Comparison of ENCODE assay signal across 11 cellular contexts in genomic region chr12:9867531-9867930, GRCh38. TPM values are rescaled to one million over a fixed set of nuclear protein-coding genes. Genes with fewer than 3 reads are reported as not detected.
DNase-seq lines count a peak whose midpoint lies in the region; ATAC-seq and TF ChIP-seq lines count a peak whose summit lies in the region.
"Had no signal": no experiment of that assay in that cellular context is flagged by ENCODE, and none has a peak within 500 bp of the region (broad histone marks: within the 10 kb centered on the region; RNA-seq: fewer than 3 reads in every experiment).

No MANE protein-coding gene starts in this region.

- no peaks in the 10 kb centered on the region for H4K20me1 ChIP-seq in Karpas-422 (ENCODE audit: insufficient read depth, low read depth, low read length)

- DNase-seq in stimulated activated naive CD8-positive, alpha-beta T cell treated with anti-CD3 and anti-CD28 coated beads, Interleukin-15, Interleukin-2, amounts not matched to agents 100 U/mL and 50 U/mL, for 24 hours: no peak
- no peak for DNase-seq in activated naive CD8-positive, alpha-beta T cell treated with anti-CD3 and anti-CD28 coated beads, Interleukin-2, amount 10 ng/mL, durations not matched to agents 7 days and 5 days
- DNase-seq in vagina (ENCODE audit: extremely low spot score in 2 of 2) (no peak), Karpas-422 (no peak), DMS153 treated with DMSO at 0.1 percent for 48 hours (lab: John Stamatoyannopoulos, UW; ENCODE audit: unreplicated experiment) (no peak)
- DNase-seq: MM.1S; stimulated activated CD4-positive, alpha-beta T cell treated with anti-CD3 and anti-CD28 coated beads, Interleukin-2, amount 100 ng/mL, for 24 hours had no signal

- H3K4me1 Mint-ChIP-seq in stimulated activated naive CD8-positive, alpha-beta T cell treated with anti-CD3 and anti-CD28 coated beads, Interleukin-15, Interleukin-2, amounts not matched to agents 100 ng/mL and 50 ng/mL, for 24 hours (ENCODE audit: low read depth): peaks cover 49% of the 10 kb centered on the region
- H3K4me1 Mint-ChIP-seq in activated naive CD8-positive, alpha-beta T cell treated with anti-CD3 and anti-CD28 coated beads, Interleukin-2, amount 10 ng/mL, durations not matched to agents 7 days and 5 days: peaks cover 35% of the 10 kb centered on the region

- no peak for TF ChIP-seq POLR2A in vagina (IDR thresholded peaks at IDR 0.05)

- H3K4me3 ChIP-seq in mononuclear cell (ENCODE audit: low read length): peak overlapping the region; percentile 50
- H3K4me3 ChIP-seq in vagina: peak overlapping the region; percentile 15 to 50
- no peak overlapping the region for H3K4me3 ChIP-seq in Karpas-422 (ENCODE audit: low read length)

- POLR2A ChIA-PET in activated naive CD8-positive, alpha-beta T cell treated with anti-CD3 and anti-CD28 coated beads, Interleukin-2, amount 10 ng/mL, durations not matched to agents 7 days and 5 days (lab: Charles Lee): interaction anchor here (0.7 to 7.2 kb wide), 14 partner anchors 35 to 687 kb away, joined by 3 to 209 read pairs (median 8); partner anchors contain the start of genes CD69 and CLEC2D

- H3K4me1 ChIP-seq in mononuclear cell (ENCODE audit: insufficient read depth, low read length) (peaks cover 17% of the 10 kb centered on the region), vagina (peaks cover 26% of the 10 kb centered on the region), Karpas-422 (ENCODE audit: low read length) (peaks cover 16% of the 10 kb centered on the region)

- H3K36me3 ChIP-seq in vagina (peaks cover 0 to 4% of the 10 kb centered on the region in 2 donors), Karpas-422 (ENCODE audit: insufficient read depth, low read length) (no peaks in the 10 kb centered on the region)

- H3K79me2 ChIP-seq in Karpas-422 (ENCODE audit: low read length): no peaks in the 10 kb centered on the region

- intact Hi-C loops in vagina (cut with DNase I): loop anchor here (10.0 kb wide), 1 partner anchor 887 kb away; no protein-coding TSS in a partner anchor

- peak overlapping the region; percentile 92 for H3K27ac Mint-ChIP-seq in stimulated activated naive CD8-positive, alpha-beta T cell treated with anti-CD3 and anti-CD28 coated beads, Interleukin-15, Interleukin-2, amounts not matched to agents 100 ng/mL and 50 ng/mL, for 24 hours
- H3K27ac Mint-ChIP-seq in activated naive CD8-positive, alpha-beta T cell treated with anti-CD3 and anti-CD28 coated beads, Interleukin-2, amount 10 ng/mL, durations not matched to agents 7 days and 5 days: peak overlapping the region; percentile 91

- H3K27ac ChIP-seq in vagina (peak overlapping the region; percentile 94), Karpas-422 (ENCODE audit: low read length) (no peak overlapping the region)

- TF ChIP-seq CTCF in vagina (IDR thresholded peaks at IDR 0.05): no peak

- H3K27me3 ChIP-seq in mononuclear cell (ENCODE audit: insufficient read depth, low read length) (no peaks in the 10 kb centered on the region), vagina (no peaks in the 10 kb centered on the region), Karpas-422 (ENCODE audit: low read length) (0 out of 2 replicates have a peak, but pooled peaks cover 2% of the 10 kb centered on the region)

- no peak overlapping the region for H3K9ac ChIP-seq in Karpas-422 (ENCODE audit: low read length)

- H3K4me2 ChIP-seq in Karpas-422 (ENCODE audit: low read depth, low read length, poor library complexity, severe bottlenecking): no peak overlapping the region

- no peaks in the 10 kb centered on the region for H3K27me3 Mint-ChIP-seq in stimulated activated naive CD8-positive, alpha-beta T cell treated with anti-CD3 and anti-CD28 coated beads, Interleukin-15, Interleukin-2, amounts not matched to agents 100 ng/mL and 50 ng/mL, for 24 hours
- H3K27me3 Mint-ChIP-seq in activated naive CD8-positive, alpha-beta T cell treated with anti-CD3 and anti-CD28 coated beads, Interleukin-2, amount 10 ng/mL, durations not matched to agents 7 days and 5 days: no peaks in the 10 kb centered on the region

- H3K9me3 ChIP-seq in mononuclear cell (ENCODE audit: low read depth, low read length): peaks cover 13% of the 10 kb centered on the region
- no peaks in the 10 kb centered on the region for H3K9me3 ChIP-seq in vagina
- H3K9me3 ChIP-seq in Karpas-422 (ENCODE audit: low read length): no peaks in the 10 kb centered on the region

- H3K9me3 Mint-ChIP-seq in stimulated activated naive CD8-positive, alpha-beta T cell treated with anti-CD3 and anti-CD28 coated beads, Interleukin-15, Interleukin-2, amounts not matched to agents 100 ng/mL and 50 ng/mL, for 24 hours: no peaks in the 10 kb centered on the region
- H3K9me3 Mint-ChIP-seq in activated naive CD8-positive, alpha-beta T cell treated with anti-CD3 and anti-CD28 coated beads, Interleukin-2, amount 10 ng/mL, durations not matched to agents 7 days and 5 days: peaks cover 17% of the 10 kb centered on the region

- no peak for ATAC-seq in stimulated activated naive CD8-positive, alpha-beta T cell treated with anti-CD3 and anti-CD28 coated beads, Interleukin-15, Interleukin-2, amounts not matched to agents 100 U/mL and 50 U/mL, for 24 hours
- no peak for ATAC-seq in activated naive CD8-positive, alpha-beta T cell treated with anti-CD3 and anti-CD28 coated beads, Interleukin-2, amount 10 ng/mL, durations not matched to agents 7 days and 5 days (ENCODE audit: low read depth)
- no peak for ATAC-seq in GM18873 (IDR thresholded peaks at IDR 0.05; ENCODE audit: low FRiP score, unreplicated experiment)

- peaks cover 19% of the 10 kb centered on the region for H3K36me3 Mint-ChIP-seq in stimulated activated naive CD8-positive, alpha-beta T cell treated with anti-CD3 and anti-CD28 coated beads, Interleukin-15, Interleukin-2, amounts not matched to agents 100 ng/mL and 50 ng/mL, for 24 hours (ENCODE audit: low read depth)
- peaks cover 39% of the 10 kb centered on the region for H3K36me3 Mint-ChIP-seq in activated naive CD8-positive, alpha-beta T cell treated with anti-CD3 and anti-CD28 coated beads, Interleukin-2, amount 10 ng/mL, durations not matched to agents 7 days and 5 days

- H2AFZ ChIP-seq in Karpas-422 (ENCODE audit: low read length): no peak overlapping the region

- H3K9me2 ChIP-seq in Karpas-422 (replicated peaks; ENCODE audit: insufficient read depth, low read length): no peaks in the 10 kb centered on the region

- peak overlapping the region; percentile 88 for H3K4me3 Mint-ChIP-seq in stimulated activated naive CD8-positive, alpha-beta T cell treated with anti-CD3 and anti-CD28 coated beads, Interleukin-15, Interleukin-2, amounts not matched to agents 100 ng/mL and 50 ng/mL, for 24 hours
- peak overlapping the region; percentile 88 for H3K4me3 Mint-ChIP-seq in activated naive CD8-positive, alpha-beta T cell treated with anti-CD3 and anti-CD28 coated beads, Interleukin-2, amount 10 ng/mL, durations not matched to agents 7 days and 5 days

RNA-seq across cellular contexts. Expression of gene CLEC2B, which starts 1.6 kb away (rescaled TPM):
- total RNA-seq in activated naive CD8-positive, alpha-beta T cell treated with anti-CD3 and anti-CD28 coated beads, Interleukin-2, amount 10 ng/mL, durations not matched to agents 7 days and 5 days: 10 to 100 TPM; 83.9 to 89.7 TPM
- total RNA-seq in mononuclear cell: 248 TPM
- 35.6 TPM for total RNA-seq in vagina
- total RNA-seq in Karpas-422 (2014; rRNA removed; shearing (Covaris generic); ENCODE audit: low replicate concordance): not detected in 2 replicates

RNA-seq across cellular contexts. Expression of gene KLRF2, which starts 13.8 kb away (rescaled TPM):
- total RNA-seq in activated naive CD8-positive, alpha-beta T cell treated with anti-CD3 and anti-CD28 coated beads, Interleukin-2, amount 10 ng/mL, durations not matched to agents 7 days and 5 days: under 1 TPM; 0.58 to 0.74 TPM
- total RNA-seq in mononuclear cell (not detected), vagina (not detected)
- not detected in 2 replicates for total RNA-seq in Karpas-422 (2014; rRNA removed; shearing (Covaris generic); ENCODE audit: low replicate concordance)
- total RNA-seq: lung had no signal

RNA-seq across cellular contexts. Expression of gene KLRF1, which starts 40.2 kb away (rescaled TPM):
- under 1 TPM; 0.80 to 0.96 TPM for total RNA-seq in activated naive CD8-positive, alpha-beta T cell treated with anti-CD3 and anti-CD28 coated beads, Interleukin-2, amount 10 ng/mL, durations not matched to agents 7 days and 5 days
- total RNA-seq in mononuclear cell: 27.0 TPM
- total RNA-seq in vagina: not detected
- not detected in 2 replicates for total RNA-seq in Karpas-422 (2014; rRNA removed; shearing (Covaris generic); ENCODE audit: low replicate concordance)

Comparison
In these comparisons a context has a peak if more than half of its experiments do, and no peak if none do; other contexts are left out.
1. RNA of gene CLEC2B, which starts 1.6 kb away (total RNA-seq): 248 TPM in mononuclear cell (single experiment), 83.9 to 89.7 TPM in activated naive CD8-positive, alpha-beta T cell treated with anti-CD3 and anti-CD28 coated beads, Interleukin-2, amount 10 ng/mL, durations not matched to agents 7 days and 5 days and 35.6 TPM in vagina (single experiment); not detected in Karpas-422; every median in the first group is over 10 times any median in the second.
2. RNA of gene KLRF1, which starts 40.2 kb away (total RNA-seq): 27.0 TPM in mononuclear cell (single experiment); 0.80 to 0.96 TPM in activated naive CD8-positive, alpha-beta T cell treated with anti-CD3 and anti-CD28 coated beads, Interleukin-2, amount 10 ng/mL, durations not matched to agents 7 days and 5 days, not detected in vagina (single experiment) and not detected in Karpas-422; every median in the first group is over 10 times any median in the second.